Comparison of ENCODE assay signal across 1 cellular context in genomic region chr20:25624500-25624939, GRCh38.
TF ChIP-seq lines count a peak whose summit lies in the region.

No MANE protein-coding gene starts in this region.

TF ChIP-seq in IMR-90, 13 proteins besides CTCF, POLR2A, EP300 and RAD21 (continued from another document):
- TF ChIP-seq USF2 (IDR thresholded peaks at IDR 0.05; ENCODE audit: low read depth, low read length) (no peak), SMC3 (IDR thresholded peaks at IDR 0.05; ENCODE audit: low read depth, low read length) (no peak), RCOR1 (IDR thresholded peaks at IDR 0.05; ENCODE audit: insufficient replicate concordance, low read length) (no peak), BHLHE40 (IDR thresholded peaks at IDR 0.05; ENCODE audit: low read depth, low read length) (no peak), ELK1 (IDR thresholded peaks at IDR 0.05; ENCODE audit: borderline replicate concordance, low read depth, low read length) (no peak), MAZ (IDR thresholded peaks at IDR 0.05; ENCODE audit: borderline replicate concordance, low read depth, low read length) (no peak), FOS (IDR thresholded peaks at IDR 0.05; ENCODE audit: low read depth, low read length) (no peak), NFE2L2 (IDR thresholded peaks at IDR 0.05; ENCODE audit: low read depth, low read length) (no peak), CEBPB (IDR thresholded peaks at IDR 0.05; ENCODE audit: low read depth, low read length) (no peak), MAFK (IDR thresholded peaks at IDR 0.05; ENCODE audit: low read depth, low read length) (no peak), CHD1 (IDR thresholded peaks at IDR 0.05; ENCODE audit: low read depth, low read length) (no peak), MXI1 (IDR thresholded peaks at IDR 0.05; ENCODE audit: borderline replicate concordance, low read depth, low read length) (no peak)
